Comparison of ENCODE assay signal across 16 cellular contexts in the genomic region with DNA sequence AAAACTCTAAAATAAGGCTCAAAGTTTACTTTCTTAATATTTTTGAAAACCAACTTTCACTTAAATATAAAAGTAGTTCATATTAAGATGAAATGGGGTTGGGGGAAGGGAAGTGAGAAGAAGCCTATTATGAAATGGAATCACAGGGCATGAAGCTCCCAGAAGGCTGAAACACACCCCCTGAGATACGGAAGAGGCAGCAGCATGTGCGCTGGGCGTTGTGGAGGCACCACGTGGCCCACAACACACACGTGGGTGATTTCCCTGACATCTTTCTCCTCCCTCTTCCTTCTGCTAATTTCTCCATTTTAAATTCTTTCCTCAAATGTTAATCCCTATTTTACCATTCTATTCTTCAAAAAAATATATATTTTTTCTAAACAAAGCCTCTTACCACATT. TPM values are rescaled to one million over a fixed set of nuclear protein-coding genes. Genes with fewer than 3 reads are reported as not detected.
A peak's percentile ranks its signal among the peaks of the same experiment; 100 is the strongest.
DNase-seq lines count a peak whose midpoint lies in the region; ATAC-seq and TF ChIP-seq lines count a peak whose summit lies in the region.
"Had no signal": no experiment of that assay in that cellular context is flagged by ENCODE, and none has a peak within 500 bp of the region (broad histone marks: within the 10 kb centered on the region; RNA-seq: fewer than 3 reads in every experiment).

No MANE protein-coding gene starts in this region.

- no peaks in the 10 kb centered on the region for H3K9me3 ChIP-seq in aorta (ENCODE audit: control insufficient read depth, low read length)

- no peak overlapping the region for H3K4me3 ChIP-seq in ACC112 (ENCODE audit: low read depth, low read length)
- H3K4me3 ChIP-seq in aorta (ENCODE audit: low read length in 2 of 2), result no peak overlapping the region

- H3K27me3 ChIP-seq in ACC112 (ENCODE audit: insufficient read depth, low read length) (no peaks in the 10 kb centered on the region), aorta (ENCODE audit: control insufficient read depth in 1 of 2, insufficient read depth in 2 of 2, low read length in 1 of 2) (no peaks in the 10 kb centered on the region)

- H3K4me1 ChIP-seq in ACC112 (ENCODE audit: control insufficient read depth, insufficient read depth, low read length, unreplicated experiment) (peaks cover 10% of the 10 kb centered on the region), aorta (ENCODE audit: control insufficient read depth in 1 of 2, insufficient read depth in 2 of 2, low read length in 2 of 2) (no peaks in the 10 kb centered on the region)

- H3K36me3 ChIP-seq in ACC112 (ENCODE audit: insufficient read depth, low read length), result no peaks in the 10 kb centered on the region
- H3K36me3 ChIP-seq in aorta (ENCODE audit: control insufficient read depth in 1 of 2, insufficient read depth in 2 of 2, low read length in 1 of 2), result peaks cover 2 to 5% of the 10 kb centered on the region in 2 donors

- H3K27ac ChIP-seq in ACC112 (ENCODE audit: low read depth, low read length) (no peak overlapping the region), caudate nucleus (ENCODE audit: low read depth, low read length) (peak overlapping the region; percentile 45), aorta (ENCODE audit: low read depth in 1 of 2, low read length in 2 of 2) (no peak overlapping the region)
- H3K27ac ChIP-seq: RWPE1 had no signal

- no peak overlapping the region for H3K4me3 Mint-ChIP-seq in CD14-positive monocyte
- H3K4me3 Mint-ChIP-seq: T-cell had no signal

- DNase-seq in caudate nucleus (lab: John Stamatoyannopoulos, UW), result peak in 14 of 61 donors; percentile 4 to 52 (median 20)
- no peak for DNase-seq in CD14-positive monocyte (ENCODE audit: low spot score)
- no peak for DNase-seq in NCI-H748 (lab: John Stamatoyannopoulos, UW; ENCODE audit: unreplicated experiment)
- DNase-seq in aorta, result no peak
- DNase-seq: 8988T, Calu3, DMS79, MM.1S, NCI-H1930, NCI-H2171, T-cell had no signal

- intact Hi-C loops in CD14-positive monocyte (cut with micrococcal nuclease), result no loop called here
- intact Hi-C loops in aorta (cut with DNase I), result no loop called here

- H3K27ac Mint-ChIP-seq in CD14-positive monocyte, result no peak overlapping the region
- H3K27ac Mint-ChIP-seq: T-cell had no signal

- peak overlapping the region; percentile 38 for H2AFZ ChIP-seq in ACC112 (ENCODE audit: low read length, unreplicated experiment)

- H3K9me3 Mint-ChIP-seq in CD14-positive monocyte, result peaks cover 0 to 5% (median 0%) of the 10 kb centered on the region in 7 donors

- TF ChIP-seq CTCF in CD14-positive monocyte (IDR thresholded peaks at IDR 0.05), result no peak

- WGBS in aorta, 2 donors, result 75 to 77% methylated on average over 5 of the region's 5 CpGs

- peaks cover 0 to 2% (median 1%) of the 10 kb centered on the region in 3 donors for H3K27me3 Mint-ChIP-seq in CD14-positive monocyte (ENCODE audit: low read depth in 3 of 3)

- peaks cover 8 to 12% of the 10 kb centered on the region in 2 donors for H3K36me3 Mint-ChIP-seq in CD14-positive monocyte
- H3K36me3 Mint-ChIP-seq: T-cell had no signal

- no peaks in the 10 kb centered on the region for H3K4me1 Mint-ChIP-seq in CD14-positive monocyte
- H3K4me1 Mint-ChIP-seq: T-cell had no signal

- no peaks in the 10 kb centered on the region for H3K79me2 ChIP-seq in ACC112 (ENCODE audit: control insufficient read depth, insufficient read depth, low read length, unreplicated experiment)

- ATAC-seq in GM21529 (IDR thresholded peaks at IDR 0.05; ENCODE audit: unreplicated experiment) (peak; percentile 42), HG03432 (IDR thresholded peaks at IDR 0.05; ENCODE audit: unreplicated experiment) (peak; percentile 56), GM21515 (IDR thresholded peaks at IDR 0.05; ENCODE audit: unreplicated experiment) (no peak), aorta (ENCODE audit: low FRiP score) (no peak)
- ATAC-seq: T-cell had no signal

RNA-seq across cellular contexts. Expression of a gene that starts 35.6 kb away (rescaled TPM):
- under 1 TPM in 1 of 2 donors, not detected in 1; 0.10 TPM for polyA plus RNA-seq in CD14-positive monocyte
- 1 to 10 TPM; 2.4 to 7.0 TPM for total RNA-seq in aorta
- 10 to 100 TPM in 1 of 2 donors, 1 to 10 TPM in 1; 7.9 to 12.1 TPM for polyA plus RNA-seq in aorta
- total RNA-seq: T-cell had no signal

Comparison
In these comparisons a context has a peak if more than half of its experiments do, and no peak if none do; other contexts are left out.
1. ATAC-seq: peak in GM21529 (single experiment) and HG03432 (single experiment); none in GM21515 (single experiment) and aorta (single experiment).
2. RNA of a gene that starts 35.6 kb away (polyA plus RNA-seq): 7.9 to 12.1 TPM in aorta; 0.10 TPM in CD14-positive monocyte; every median in the first group is over 4 times any median in the second.